Comparison of ENCODE assay signal across 23 cellular contexts in genomic region chr11:87859583-87859982, GRCh38.
DNase-seq lines count a peak whose midpoint lies in the region; ATAC-seq, FAIRE-seq and TF ChIP-seq lines count a peak whose summit lies in the region.
"Had no signal": no experiment of that assay in that cellular context is flagged by ENCODE, and none has a peak within 500 bp of the region (broad histone marks: within the 10 kb centered on the region; RNA-seq: fewer than 3 reads in every experiment).

No MANE protein-coding gene starts in this region.

- H3K4me1 ChIP-seq in A673 (ENCODE audit: insufficient read depth, low read length, poor library complexity, severe bottlenecking), result no peaks in the 10 kb centered on the region
- H3K4me1 ChIP-seq: uterus had no signal

- no peaks in the 10 kb centered on the region for H3K27me3 ChIP-seq in A673 (replicated peaks; ENCODE audit: insufficient read depth, low read depth, low read length, poor library complexity)
- H3K27me3 ChIP-seq in bronchial epithelial cell (ENCODE audit: control insufficient read depth, insufficient read depth, low read length), result no peaks in the 10 kb centered on the region
- H3K27me3 ChIP-seq: ascending aorta, esophagus muscularis mucosa, uterus had no signal

- CTCF ChIA-PET in A673 (lab: Charles Lee), result no interaction called here

- TF ChIP-seq CTCF in A673 (conservative IDR thresholded peaks at IDR 0.05; ENCODE audit: low read depth, low read length) (no peak), bronchial epithelial cell (IDR thresholded peaks at IDR 0.05; ENCODE audit: insufficient read depth, low read length, severe bottlenecking) (no peak)

- POLR2A ChIA-PET in A673 (lab: Charles Lee; ENCODE audit: low non-redundant PET), result no interaction called here

- no peaks in the 10 kb centered on the region for H3K9me3 ChIP-seq in A673 (ENCODE audit: low read depth, low read length, poor library complexity, severe bottlenecking)
- H3K9me3 ChIP-seq: ascending aorta, esophagus muscularis mucosa, uterus had no signal

- intact Hi-C loops in A673 (cut with micrococcal nuclease; ENCODE audit: unreplicated experiment), result no loop called here

- no peak for FAIRE-seq in bronchial epithelial cell (lab: Jason Lieb, UNC)
- FAIRE-seq: GM18507 had no signal

- DNase-seq in A673 (ENCODE audit: low spot score) (peak; percentile 8), NCI-H1105 (lab: John Stamatoyannopoulos, UW) (peak; percentile 68), bronchial epithelial cell (ENCODE audit: low read depth) (peak; percentile 31), medulla oblongata (ENCODE audit: extremely low spot score) (peak; percentile 6), activated T-cell treated with anti-CD3 and anti-CD28 coated beads for 4 hours (no peak), HPDE6-E6E7 (ENCODE audit: extremely low spot score) (no peak), cerebellar cortex (ENCODE audit: low spot score) (no peak)
- DNase-seq: activated CD4-positive, alpha-beta T cell treated with anti-CD3 and anti-CD28 coated beads, Interleukin-2, amount 50 U/mL, for 4 hours; activated naive CD4-positive, alpha-beta T cell treated with Interleukin-2 at 50 U/mL for 16 hours; CD4-positive, CD25-positive, alpha-beta regulatory T cell; DMS79; NCI-H187 treated with DMSO at 0.1 percent for 48 hours; NK-92 treated with Interleukin-12 subunit alpha and Interleukin-12 subunit beta, amount 100 ng/mL, for 24 hours; retina; T-helper 1 cell; uterus had no signal

- no peak overlapping the region for H3K27ac ChIP-seq in A673 (ENCODE audit: low read depth, low read length, poor library complexity, severe bottlenecking)
- H3K27ac ChIP-seq: ascending aorta, esophagus muscularis mucosa, uterus, VCaP had no signal

- H3K36me3 ChIP-seq in A673 (ENCODE audit: insufficient read depth, low read length, poor library complexity, severe bottlenecking), result no peaks in the 10 kb centered on the region
- no peaks in the 10 kb centered on the region for H3K36me3 ChIP-seq in bronchial epithelial cell (ENCODE audit: control insufficient read depth, insufficient read depth, low read length)
- H3K36me3 ChIP-seq: ascending aorta, esophagus muscularis mucosa, uterus had no signal

- BruUV-seq in A673 (replicated peaks; lab: Mats Ljungman, UMichigan), result no TSS peak

- H3K4me3 ChIP-seq in A673 (ENCODE audit: low read depth, low read length, poor library complexity, severe bottlenecking), result no peak overlapping the region
- H3K4me3 ChIP-seq in bronchial epithelial cell (ENCODE audit: low read depth, low read length), result no peak overlapping the region
- H3K4me3 ChIP-seq: ascending aorta, esophagus muscularis mucosa, uterus had no signal

- ATAC-seq in HG03354 (IDR thresholded peaks at IDR 0.05; ENCODE audit: poor library complexity, severe bottlenecking, unreplicated experiment), result no peak
- ATAC-seq: HCT116, Right ventricle myocardium inferior had no signal

Comparison
In these comparisons a context has a peak if more than half of its experiments do, and no peak if none do; other contexts are left out.
1. DNase-seq: peak in A673 (single experiment), NCI-H1105 (single experiment), bronchial epithelial cell (single experiment) and medulla oblongata (single experiment); none in activated T-cell treated with anti-CD3 and anti-CD28 coated beads for 4 hours (single experiment), HPDE6-E6E7 (single experiment) and cerebellar cortex (single experiment).